ENCODE assay signal across 9 cellular contexts in genomic region chr21:17451364-17451869, GRCh38.
DNase-seq lines count a peak whose midpoint lies in the region; TF ChIP-seq lines count a peak whose summit lies in the region.
"Had no signal": no experiment of that assay in that cellular context is flagged by ENCODE, and none has a peak within 500 bp of the region (broad histone marks: within the 10 kb centered on the region; RNA-seq: fewer than 3 reads in every experiment).

No MANE protein-coding gene starts in this region.

- no peak overlapping the region for H3K23ac ChIP-seq in trophoblast cell (ENCODE audit: low read length)

- H3K27ac ChIP-seq in fibroblast of lung (ENCODE audit: insufficient read depth, low read length), result peak overlapping the region; percentile 9
- no peak overlapping the region for H3K27ac ChIP-seq in trophoblast cell (ENCODE audit: low read depth, low read length)

- TF ChIP-seq CTCF in fibroblast of lung (conservative IDR thresholded peaks at IDR 0.05 in 1 of 2, IDR thresholded peaks at IDR 0.05 in 1 of 2; ENCODE audit: low read depth in 1 of 2, low read length in 2 of 2), result no peak

- H3K36me3 ChIP-seq in fibroblast of lung (ENCODE audit: control insufficient read depth, insufficient read depth, low read length), result no peaks in the 10 kb centered on the region
- H3K36me3 ChIP-seq in trophoblast cell (ENCODE audit: control insufficient read depth in 1 of 2, insufficient read depth in 2 of 2, low read length in 2 of 2), result no peaks in the 10 kb centered on the region

- no peak overlapping the region for H3K14ac ChIP-seq in trophoblast cell (ENCODE audit: low read length)

- WGBS in trophoblast cell (ENCODE audit: extremely low coverage, insufficient coverage, insufficient read length), result no CpG with 5 or more reads among the region's 4 CpGs

- no peak overlapping the region for H3K18ac ChIP-seq in trophoblast cell (ENCODE audit: low read length)

- no peak overlapping the region for H4K91ac ChIP-seq in trophoblast cell (ENCODE audit: low read depth, low read length)

- no peaks in the 10 kb centered on the region for H3K79me2 ChIP-seq in fibroblast of lung (ENCODE audit: control insufficient read depth, insufficient read depth, low read length)
- H3K79me2 ChIP-seq in trophoblast cell (ENCODE audit: control insufficient read depth, insufficient read depth, low read length, poor library complexity), result no peaks in the 10 kb centered on the region

- H4K8ac ChIP-seq in trophoblast cell (ENCODE audit: low read depth, low read length), result no peak overlapping the region

- H3K4ac ChIP-seq in trophoblast cell (ENCODE audit: low read depth, low read length), result no peak overlapping the region

- no peak overlapping the region for H2AK5ac ChIP-seq in trophoblast cell (ENCODE audit: low read length)

- H3K4me3 ChIP-seq in fibroblast of lung (replicated peaks in 1 of 4; ENCODE audit: control extremely low read depth in 1 of 4, insufficient read depth in 1 of 4, low read depth in 3 of 4, low read length in 4 of 4) (no peak overlapping the region), trophoblast cell (ENCODE audit: low read depth, low read length) (no peak overlapping the region)

- H2AFZ ChIP-seq in fibroblast of lung (ENCODE audit: low read length) (no peak overlapping the region), trophoblast cell (ENCODE audit: insufficient read depth, low read length, poor library complexity) (no peak overlapping the region)

- H2BK5ac ChIP-seq in trophoblast cell (ENCODE audit: low read depth, low read length, poor library complexity), result no peak overlapping the region

- no peaks in the 10 kb centered on the region for H3K79me1 ChIP-seq in trophoblast cell (ENCODE audit: low read length)

- H3K27me3 ChIP-seq in fibroblast of lung (ENCODE audit: control insufficient read depth, insufficient read depth, low read length) (no peaks in the 10 kb centered on the region), trophoblast cell (ENCODE audit: insufficient read depth, low read length) (no peaks in the 10 kb centered on the region)

- H3K9me3 ChIP-seq in fibroblast of lung (ENCODE audit: control insufficient read depth, insufficient read depth, low read depth, low read length) (no peaks in the 10 kb centered on the region), trophoblast cell (ENCODE audit: insufficient read depth, low read depth, low read length) (no peaks in the 10 kb centered on the region)

- DNase-seq in H4 (ENCODE audit: low spot score), result peak; percentile 73
- peak; percentile 61 for DNase-seq in RPMI7951 (ENCODE audit: low read depth)
- DNase-seq in fibroblast of lung (ENCODE audit: low read depth in 2 of 2), result peak; percentile 82 to 89
- peak; percentile 9 to 23 for DNase-seq in trophoblast cell
- no peak for DNase-seq in UCSD-AML1 (lab: John Stamatoyannopoulos, UW; ENCODE audit: unreplicated experiment)
- no peak for DNase-seq in activated T-cell treated with anti-CD3 and anti-CD28 coated beads, Interleukin-2, amount 50 U/mL, for 1 hour
- no peak for DNase-seq in SW480 (ENCODE audit: low spot score)
- DNase-seq in stimulated activated naive CD4-positive, alpha-beta T cell treated with Interleukin-2 at 50 U/mL for 16 hours (lab: John Stamatoyannopoulos, UW), result no peak
- DNase-seq: RPMI8226 had no signal

- no peak overlapping the region for H2BK120ac ChIP-seq in trophoblast cell (ENCODE audit: insufficient read depth, low read length, poor library complexity)

- H3K4me2 ChIP-seq in fibroblast of lung (ENCODE audit: extremely low read depth, insufficient read depth, low read length), result peak overlapping the region; percentile 70
- H3K4me2 ChIP-seq in trophoblast cell (ENCODE audit: low read length), result no peak overlapping the region

- H4K12ac ChIP-seq in trophoblast cell (ENCODE audit: low read depth, low read length), result no peak overlapping the region

- H3K9ac ChIP-seq in fibroblast of lung (ENCODE audit: insufficient read depth, low read length) (no peak overlapping the region), trophoblast cell (ENCODE audit: low read length) (no peak overlapping the region)

- no peak overlapping the region for H2BK12ac ChIP-seq in trophoblast cell (ENCODE audit: low read length)

- H4K20me1 ChIP-seq in fibroblast of lung (ENCODE audit: control insufficient read depth, extremely low read depth, insufficient read depth, low read length), result no peaks in the 10 kb centered on the region

- H3K4me1 ChIP-seq in fibroblast of lung (ENCODE audit: control insufficient read depth, extremely low read depth, insufficient read depth, low read length), result peaks cover 3% of the 10 kb centered on the region
- H3K4me1 ChIP-seq in trophoblast cell (ENCODE audit: control insufficient read depth in 1 of 2, insufficient read depth in 2 of 2, low read length in 2 of 2), result peaks cover 0 to 2% of the 10 kb centered on the region in 2 experiments

Comparison
In these comparisons a context has a peak if more than half of its experiments do, and no peak if none do; other contexts are left out.
1. DNase-seq: peak in H4 (single experiment), RPMI7951 (single experiment), fibroblast of lung (2 of 2) and trophoblast cell (2 of 2); none in UCSD-AML1 (single experiment), activated T-cell treated with anti-CD3 and anti-CD28 coated beads, Interleukin-2, amount 50 U/mL, for 1 hour (single experiment), SW480 (single experiment) and stimulated activated naive CD4-positive, alpha-beta T cell treated with Interleukin-2 at 50 U/mL for 16 hours (single experiment).